Comparison of ENCODE assay signal across 8 cellular contexts in genomic region chr19:15223649-15224371, GRCh38. TPM values are rescaled to one million over a fixed set of nuclear protein-coding genes. Genes with fewer than 3 reads are reported as not detected.
DNase-seq lines count a peak whose midpoint lies in the region; ATAC-seq and TF ChIP-seq lines count a peak whose summit lies in the region.

No MANE protein-coding gene starts in this region.

- no peak for TF ChIP-seq EP300 in SK-N-SH (IDR thresholded peaks at IDR 0.05; ENCODE audit: borderline replicate concordance in 1 of 2, low read depth in 1 of 2, low read length in 1 of 2)

- peak overlapping the region; percentile 61 to 70 for H3K4me3 ChIP-seq in SK-N-SH (ENCODE audit: low read depth in 2 of 2, low read length in 1 of 2)
- peak overlapping the region; percentile 72 for H3K4me3 ChIP-seq in fibroblast of villous mesenchyme (ENCODE audit: low read depth, low read length)
- peak overlapping the region; percentile 84 for H3K4me3 ChIP-seq in rectal smooth muscle tissue (ENCODE audit: low read length)

- peaks cover 5% of the 10 kb centered on the region for H3F3A ChIP-seq in SK-N-SH (replicated peaks; ENCODE audit: insufficient read depth)

- POLR2A ChIA-PET in SK-N-SH (lab: Yijun Ruan, JAX): no interaction called here

- TF ChIP-seq CTCF in SK-N-SH (IDR thresholded peaks at IDR 0.05): no peak
- no peak for TF ChIP-seq CTCF in fibroblast of villous mesenchyme (IDR thresholded peaks at IDR 0.05; ENCODE audit: insufficient read depth, low read depth, low read length)

- H3K36me3 ChIP-seq in SK-N-SH (replicated peaks in 1 of 2; ENCODE audit: control insufficient read depth in 1 of 2, insufficient read depth in 2 of 2, low read length in 1 of 2) (no peaks in the 10 kb centered on the region), rectal smooth muscle tissue (ENCODE audit: control insufficient read depth, insufficient read depth, low read length) (no peaks in the 10 kb centered on the region)

- H3K4me1 ChIP-seq in SK-N-SH (ENCODE audit: control insufficient read depth in 1 of 2, insufficient read depth in 2 of 2, low read depth in 1 of 2, low read length in 1 of 2) (peaks cover 5 to 9% of the 10 kb centered on the region in 2 experiments; a peak in 3 of 4 replicates), rectal smooth muscle tissue (ENCODE audit: control insufficient read depth, insufficient read depth, low read length) (peaks cover 7% of the 10 kb centered on the region)

- peak overlapping the region; percentile 62 for H3K9ac ChIP-seq in SK-N-SH
- H3K9ac ChIP-seq in rectal smooth muscle tissue (ENCODE audit: low read length): no peak overlapping the region

- DNase-seq in SK-N-SH: no peak
- no peak for DNase-seq in fibroblast of villous mesenchyme (ENCODE audit: low read depth)
- DNase-seq in NCI-H2196 treated with DMSO at 0.1 percent for 48 hours (lab: John Stamatoyannopoulos, UW; ENCODE audit: unreplicated experiment): no peak
- DNase-seq in dermis blood vessel endothelial cell: no peak
- DNase-seq in SK-N-DZ (ENCODE audit: low spot score): no peak

- 77% methylated on average over 17 of the region's 51 CpGs for WGBS in SK-N-SH (ENCODE audit: low lambda C conversion rate)

- H2AFZ ChIP-seq in SK-N-SH (ENCODE audit: low read depth): peak overlapping the region; percentile 81

- no peaks in the 10 kb centered on the region for H3K79me2 ChIP-seq in SK-N-SH (ENCODE audit: insufficient read depth)

- no peaks in the 10 kb centered on the region for H4K20me1 ChIP-seq in SK-N-SH (ENCODE audit: insufficient read depth)

- H3K9me3 ChIP-seq in SK-N-SH: no peaks in the 10 kb centered on the region

- peak; percentile 9 for ATAC-seq in GM19397 (IDR thresholded peaks at IDR 0.05; ENCODE audit: unreplicated experiment)
- no peak for ATAC-seq in HG03196 (IDR thresholded peaks at IDR 0.05; ENCODE audit: unreplicated experiment)

- H3K4me2 ChIP-seq in SK-N-SH: peak overlapping the region; percentile 80

- no peak for TF ChIP-seq RAD21 in SK-N-SH (IDR thresholded peaks at IDR 0.05; ENCODE audit: low read length)

- H3K27me3 ChIP-seq in SK-N-SH (ENCODE audit: insufficient read depth): no peaks in the 10 kb centered on the region
- H3K27me3 ChIP-seq in rectal smooth muscle tissue (ENCODE audit: control insufficient read depth, insufficient read depth, low read length): peaks cover 5% of the 10 kb centered on the region

- no peaks in the 10 kb centered on the region for H3K9me2 ChIP-seq in SK-N-SH

- CTCF ChIA-PET in SK-N-SH (lab: Yijun Ruan, JAX): interaction anchor here (1.0 to 1.4 kb wide), 2 partner anchors 24 to 29 kb away, joined by 3 to 6 read pairs; no protein-coding TSS in a partner anchor

- H3K27ac ChIP-seq in SK-N-SH (ENCODE audit: low read depth in 2 of 2, low read length in 1 of 2) (peak overlapping the region; percentile 56 to 71; a peak in 2 of 4 replicates), rectal smooth muscle tissue (ENCODE audit: low read depth, low read length) (no peak overlapping the region)

TF ChIP-seq in SK-N-SH, 30 proteins besides CTCF, POLR2A, EP300 and RAD21:
- TF ChIP-seq FOXM1 (IDR thresholded peaks at IDR 0.05; ENCODE audit: low read depth) (peak; percentile 70; the same call in 1 of the 2 replicates), RCOR1 (IDR thresholded peaks at IDR 0.05; ENCODE audit: low read length) (no peak)
TF ChIP-seq in SK-N-SH: peak in this region for 1.

RNA-seq across cellular contexts. Expression of gene EPHX3, which starts 8.4 kb away (rescaled TPM):
- polyA plus RNA-seq in SK-N-SH (2012; rRNA removed): 0.15 and 0.28 TPM in 2 replicates
- polyA plus RNA-seq in SK-N-SH (2012; cell fraction: cytosol; rRNA removed): 0.03 and 0.04 TPM in 2 replicates
- polyA plus RNA-seq in SK-N-SH (2012; cell fraction: nucleus; rRNA removed): 0.65 and 1.2 TPM in 2 replicates
- total RNA-seq in fibroblast of villous mesenchyme (under 0.01 TPM in 2 replicates), dermis blood vessel endothelial cell (under 0.01 and 0.09 TPM in 2 replicates)
- 0.09 TPM in 1 of 2 replicates, not detected in the other for polyA plus RNA-seq in SK-N-DZ (2014; cell fraction: cytosol; rRNA removed)
- 0.14 and 0.46 TPM in 2 replicates for polyA plus RNA-seq in SK-N-DZ (2014; cell fraction: nucleus; rRNA removed)

RNA-seq across cellular contexts. Expression of gene NOTCH3, which starts 23.0 kb away (rescaled TPM):
- polyA plus RNA-seq in SK-N-SH (2012; rRNA removed): 4.5 and 7.0 TPM in 2 replicates
- 2.8 and 5.1 TPM in 2 replicates for polyA plus RNA-seq in SK-N-SH (2012; cell fraction: cytosol; rRNA removed)
- 9.9 and 11.8 TPM in 2 replicates for polyA plus RNA-seq in SK-N-SH (2012; cell fraction: nucleus; rRNA removed)
- total RNA-seq in fibroblast of villous mesenchyme (27.6 and 39.3 TPM in 2 replicates), dermis blood vessel endothelial cell (0.84 and 2.0 TPM in 2 replicates)
- polyA plus RNA-seq in SK-N-DZ (2014; cell fraction: cytosol; rRNA removed): 12.9 and 19.6 TPM in 2 replicates
- 11.2 and 15.9 TPM in 2 replicates for polyA plus RNA-seq in SK-N-DZ (2014; cell fraction: nucleus; rRNA removed)
